Comparison of ENCODE assay signal across 17 cellular contexts in the genomic region with DNA sequence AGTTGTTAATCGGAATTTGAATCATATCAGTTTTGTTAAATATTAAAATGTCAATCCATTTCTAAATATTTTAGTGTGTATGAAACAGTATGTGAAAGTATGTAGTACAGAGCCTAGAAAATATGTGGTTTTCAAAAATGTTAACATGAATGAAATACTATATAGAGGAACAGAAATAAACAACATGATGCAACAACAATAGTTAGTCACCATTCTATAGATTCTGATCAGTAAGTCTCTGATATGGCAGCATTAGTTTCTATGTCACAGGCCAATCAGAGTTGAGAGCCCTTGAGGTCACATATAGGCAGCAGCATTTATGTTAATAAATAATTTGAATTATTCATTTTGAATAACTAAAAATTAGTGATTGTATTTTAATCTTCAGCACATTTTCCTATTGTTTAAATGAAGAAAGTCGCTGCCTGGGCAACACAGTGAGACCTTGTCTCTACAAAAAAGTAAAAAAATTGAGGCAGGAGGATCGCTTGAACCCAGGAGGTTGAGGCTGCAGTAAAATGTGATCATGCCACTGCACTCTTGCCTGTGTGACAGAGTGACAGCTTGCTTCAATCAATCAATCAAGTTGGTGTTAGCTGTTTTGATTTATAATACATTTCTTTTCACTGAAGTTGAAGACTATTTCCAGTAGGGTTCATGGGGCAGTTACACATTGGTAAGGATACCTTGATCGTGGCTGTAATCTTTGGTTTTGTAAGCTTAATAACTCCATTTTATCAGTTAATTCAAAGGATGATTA. TPM values are rescaled to one million over a fixed set of nuclear protein-coding genes. Genes with fewer than 3 reads are reported as not detected.
DNase-seq lines count a peak whose midpoint lies in the region; ATAC-seq, FAIRE-seq and TF ChIP-seq lines count a peak whose summit lies in the region.
"Had no signal": no experiment of that assay in that cellular context is flagged by ENCODE, and none has a peak within 500 bp of the region (broad histone marks: within the 10 kb centered on the region; RNA-seq: fewer than 3 reads in every experiment).

No MANE protein-coding gene starts in this region.

- ATAC-seq in K562 = peak; percentile 31; the same call in 1 of the 3 replicates
- ATAC-seq in HG03571 (IDR thresholded peaks at IDR 0.05; ENCODE audit: unreplicated experiment) = no peak
- ATAC-seq: CD8-positive, alpha-beta T cell had no signal

- no peak for TF ChIP-seq POLR2A in K562 (conservative IDR thresholded peaks at IDR 0.05)

- H2AFZ ChIP-seq in MM.1S (ENCODE audit: low read length) (0 out of 2 replicates have a peak overlapping the region, but pooled peaks have one; percentile 7), K562 (ENCODE audit: low read depth, low read length) (peak overlapping the region; percentile 72), neuronal stem cell (ENCODE audit: low read length) (peak overlapping the region; percentile 46)
- H2AFZ ChIP-seq: GM23248 had no signal

- in situ Hi-C loops in K562 (cut with MboI) = no loop called here

- H3K4me1 ChIP-seq in MM.1S (ENCODE audit: low read length) = no peaks in the 10 kb centered on the region
- peaks cover 0 to 26% of the 10 kb centered on the region in 2 experiments; a peak in 3 of 5 replicates for H3K4me1 ChIP-seq in K562 (replicated peaks in 1 of 2; ENCODE audit: control insufficient read depth in 2 of 2, insufficient read depth in 2 of 2, low read length in 2 of 2)
- peaks cover 0 to 18% of the 10 kb centered on the region in 2 donors for H3K4me1 ChIP-seq in neuronal stem cell (ENCODE audit: control insufficient read depth in 2 of 2, insufficient read depth in 1 of 2, low read depth in 1 of 2, low read length in 2 of 2)
- H3K4me1 ChIP-seq in mesendoderm (ENCODE audit: control insufficient read depth, low read depth, low read length) = no peaks in the 10 kb centered on the region
- H3K4me1 ChIP-seq: Caco-2 had no signal

- POLR2A ChIA-PET in HEK293T (lab: Yijun Ruan, JAX) (no interaction called here), K562 (lab: Yijun Ruan, JAX) (interaction anchor here (0.6 to 1.6 kb wide), 3 partner anchors 10 to 21 kb away, joined by 3 to 9 read pairs (median 3); a partner anchor contains a TSS)

- TF ChIP-seq CTCF in MM.1S (IDR thresholded peaks at IDR 0.05; ENCODE audit: low read length) (no peak), K562 (IDR thresholded peaks at IDR 0.05 in 2 of 3, conservative IDR thresholded peaks at IDR 0.05 in 1 of 3; ENCODE audit: insufficient read depth in 2 of 3, low read depth in 1 of 3, low read length in 3 of 3) (no peak)

- intact Hi-C loops in K562 (cut with micrococcal nuclease) = no loop called here

- H3K9me3 ChIP-seq in MM.1S (replicated peaks; ENCODE audit: insufficient read depth, low read length) = no peaks in the 10 kb centered on the region
- no peaks in the 10 kb centered on the region for H3K9me3 ChIP-seq in K562 (replicated peaks; ENCODE audit: control insufficient read depth, insufficient read depth, low read depth, low read length)
- H3K9me3 ChIP-seq in neuronal stem cell (replicated peaks in 1 of 2; ENCODE audit: control insufficient read depth in 2 of 2, insufficient read depth in 1 of 2, low read depth in 1 of 2, low read length in 2 of 2) = no peaks in the 10 kb centered on the region
- H3K9me3 ChIP-seq: Caco-2 had no signal

- DNase-seq in HEK293T (ENCODE audit: extremely low spot score) (no peak), MM.1S (no peak), K562 (ENCODE audit: extremely low read depth in 1 of 4, low spot score in 3 of 4) (no peak), neuronal stem cell (ENCODE audit: low spot score) (no peak), mesendoderm (no peak)
- DNase-seq in stimulated activated naive CD4-positive, alpha-beta T cell (lab: John Stamatoyannopoulos, UW) = no peak
- DNase-seq: Caco-2; CD4-positive, CD25-positive, alpha-beta regulatory T cell; CD8-positive, alpha-beta T cell; DMS153; DND-41; GM23248; H9 had no signal

- H3K9me2 ChIP-seq in MM.1S (replicated peaks; ENCODE audit: insufficient read depth, low read length) = no peaks in the 10 kb centered on the region

- no peak overlapping the region for H2BK120ac ChIP-seq in neuronal stem cell (ENCODE audit: low read depth, low read length)
- H2BK120ac ChIP-seq in mesendoderm (ENCODE audit: low read depth, low read length) = no peak overlapping the region

- BruUV-seq in K562 (replicated peaks; lab: Mats Ljungman, UMichigan) = no TSS peak

- H2BK5ac ChIP-seq in neuronal stem cell (ENCODE audit: low read length) (no peak overlapping the region), mesendoderm (ENCODE audit: low read length) (no peak overlapping the region)

- H3K27ac ChIP-seq in MM.1S (ENCODE audit: low read length) (no peak overlapping the region), K562 (ENCODE audit: extremely low read depth, low read depth, low read length) (no peak overlapping the region), neuronal stem cell (replicated peaks; ENCODE audit: low read length) (no peak overlapping the region), mesendoderm (ENCODE audit: low read depth, low read length) (no peak overlapping the region)
- H3K27ac ChIP-seq: C4-2B, GM23248 had no signal

- H2AK5ac ChIP-seq in neuronal stem cell (ENCODE audit: low read depth, low read length) = no peak overlapping the region
- H2AK5ac ChIP-seq in mesendoderm (ENCODE audit: low read length) = no peak overlapping the region

- no peak overlapping the region for H3K18ac ChIP-seq in neuronal stem cell (ENCODE audit: low read length)
- no peak overlapping the region for H3K18ac ChIP-seq in mesendoderm (ENCODE audit: low read length)

- no peak for TF ChIP-seq RAD21 in K562 (CRISPR knock-in tag; conservative IDR thresholded peaks at IDR 0.05 in 1 of 2, IDR thresholded peaks at IDR 0.05 in 1 of 2)

- H4K20me1 ChIP-seq in MM.1S (ENCODE audit: insufficient read depth, low read length) = no peaks in the 10 kb centered on the region
- no peaks in the 10 kb centered on the region for H4K20me1 ChIP-seq in K562 (replicated peaks; ENCODE audit: control insufficient read depth, insufficient read depth, low read length)

- no peak overlapping the region for H3K4ac ChIP-seq in neuronal stem cell (ENCODE audit: low read length)
- H3K4ac ChIP-seq in mesendoderm (ENCODE audit: low read depth, low read length) = no peak overlapping the region

- H3K9me1 ChIP-seq in K562 (ENCODE audit: control insufficient read depth, insufficient read depth, low read length) = no peaks in the 10 kb centered on the region

- H3K4me2 ChIP-seq in MM.1S (ENCODE audit: low read depth, low read length) (no peak overlapping the region), K562 (ENCODE audit: insufficient read depth, low read length) (no peak overlapping the region), neuronal stem cell (ENCODE audit: insufficient read depth, low read length, poor library complexity, severe bottlenecking) (no peak overlapping the region), mesendoderm (ENCODE audit: low read length) (no peak overlapping the region)

- H2BK15ac ChIP-seq in neuronal stem cell (ENCODE audit: low read length) = no peak overlapping the region
- no peak overlapping the region for H2BK15ac ChIP-seq in mesendoderm (replicated peaks; ENCODE audit: low read depth)

- no peak overlapping the region for H4K5ac ChIP-seq in mesendoderm (ENCODE audit: low read length)

- FAIRE-seq in K562 (lab: Jason Lieb, UNC) = no peak
- FAIRE-seq: G401.6, GM12892 had no signal

- TF ChIP-seq EP300 in K562 (IDR thresholded peaks at IDR 0.05; ENCODE audit: low read length) = no peak

- H3K4me3 ChIP-seq in MM.1S (ENCODE audit: low read length) (no peak overlapping the region), K562 (no peak overlapping the region), neuronal stem cell (ENCODE audit: low read length in 2 of 2) (no peak overlapping the region), mesendoderm (ENCODE audit: low read length) (no peak overlapping the region)
- H3K4me3 ChIP-seq: GM23248 had no signal

- H4K8ac ChIP-seq in neuronal stem cell (ENCODE audit: low read depth, low read length) = no peak overlapping the region
- no peak overlapping the region for H4K8ac ChIP-seq in mesendoderm (ENCODE audit: low read depth, low read length)

- H3K23ac ChIP-seq in neuronal stem cell (ENCODE audit: low read depth, low read length, poor library complexity) (no peak overlapping the region), mesendoderm (ENCODE audit: low read length) (no peak overlapping the region)

- no peaks in the 10 kb centered on the region for H3F3A ChIP-seq in MM.1S (ENCODE audit: insufficient read depth, low read length)

- H3K14ac ChIP-seq in neuronal stem cell (ENCODE audit: low read length) = no peak overlapping the region

- CTCF ChIA-PET in HEK293T (lab: Yijun Ruan, JAX) (no interaction called here), K562 (lab: Yijun Ruan, JAX; ENCODE audit: low intra/inter-chr PET ratio) (no interaction called here)

- no peaks in the 10 kb centered on the region for H3K79me2 ChIP-seq in MM.1S (ENCODE audit: low read length)
- H3K79me2 ChIP-seq in K562 (ENCODE audit: control insufficient read depth, insufficient read depth, low read length) = no peaks in the 10 kb centered on the region
- no peaks in the 10 kb centered on the region for H3K79me2 ChIP-seq in mesendoderm (ENCODE audit: control insufficient read depth, insufficient read depth, low read length)

- H2BK12ac ChIP-seq in neuronal stem cell (ENCODE audit: low read length) = no peak overlapping the region

- no peak overlapping the region for H3K56ac ChIP-seq in mesendoderm (ENCODE audit: low read length)

- no peaks in the 10 kb centered on the region for H3K36me3 ChIP-seq in MM.1S (replicated peaks; ENCODE audit: insufficient read depth, low read length)
- H3K36me3 ChIP-seq in K562 (ENCODE audit: control insufficient read depth, insufficient read depth, low read length) = no peaks in the 10 kb centered on the region
- H3K36me3 ChIP-seq in neuronal stem cell (replicated peaks in 1 of 2; ENCODE audit: control insufficient read depth in 2 of 2, insufficient read depth in 2 of 2, low read length in 2 of 2) = no peaks in the 10 kb centered on the region
- H3K36me3 ChIP-seq in mesendoderm (ENCODE audit: control insufficient read depth, insufficient read depth, low read length) = no peaks in the 10 kb centered on the region

- no peaks in the 10 kb centered on the region for H3K79me1 ChIP-seq in neuronal stem cell (ENCODE audit: low read depth, low read length)
- H3K79me1 ChIP-seq in mesendoderm (ENCODE audit: low read length) = no peaks in the 10 kb centered on the region

- no peak overlapping the region for H4K91ac ChIP-seq in neuronal stem cell (ENCODE audit: low read depth, low read length, poor library complexity)

- no peak overlapping the region for H3K9ac ChIP-seq in MM.1S (ENCODE audit: low read length)
- no peak overlapping the region for H3K9ac ChIP-seq in K562 (ENCODE audit: insufficient read depth in 1 of 2, low read depth in 2 of 2, low read length in 2 of 2)
- no peak overlapping the region for H3K9ac ChIP-seq in neuronal stem cell (ENCODE audit: low read depth, low read length, poor library complexity)
- no peak overlapping the region for H3K9ac ChIP-seq in mesendoderm (ENCODE audit: low read length)
- H3K9ac ChIP-seq: GM23248 had no signal

- 50% methylated on average over 4 of the region's 4 CpGs for WGBS in K562 (ENCODE audit: insufficient coverage, low coverage, missing lambda C conversion rate)
- no CpG with 5 or more reads among the region's 4 CpGs for WGBS in neuronal stem cell (ENCODE audit: extremely low coverage in 2 of 2, insufficient read length in 2 of 2, insufficient replicate concordance in 1 of 2), 2 donors
- 100% methylated on average over 1 of the region's 4 CpGs for WGBS in mesendoderm (ENCODE audit: extremely low coverage, insufficient coverage, low lambda C conversion rate)

- no peaks in the 10 kb centered on the region for H3K27me3 ChIP-seq in MM.1S (replicated peaks; ENCODE audit: insufficient read depth, low read length)
- no peaks in the 10 kb centered on the region for H3K27me3 ChIP-seq in K562 (ENCODE audit: control insufficient read depth in 2 of 2, insufficient read depth in 2 of 2, low read length in 2 of 2)
- no peaks in the 10 kb centered on the region for H3K27me3 ChIP-seq in neuronal stem cell (ENCODE audit: control insufficient read depth in 3 of 3, insufficient read depth in 3 of 3, low read depth in 1 of 3, low read length in 3 of 3)
- no peaks in the 10 kb centered on the region for H3K27me3 ChIP-seq in mesendoderm (ENCODE audit: insufficient read depth, low read length, poor library complexity)

RNA-seq across cellular contexts. Expression of a gene that starts 11.5 kb away (rescaled TPM):
- 22.3 and 75.1 TPM in 2 replicates for total RNA-seq in K562 (2011; cell fraction: chromatin; rRNA removed; ENCODE audit: low replicate concordance)
- total RNA-seq in K562 (2011; cell fraction: nucleolus; rRNA removed) = 9.3 and 14.2 TPM in 2 replicates
- total RNA-seq in K562 (2011; cell fraction: nucleoplasm; rRNA removed) = 28.4 and 48.1 TPM in 2 replicates
- total RNA-seq in K562 (2014; rRNA removed) (23.3 and 25.2 TPM in 2 replicates), K562 (2014; rRNA removed; fragmentation: Illumina TruSeq; extraction: Trizol) (48.9 and 56.3 TPM in 2 replicates), K562 (2015; rRNA removed; fragmentation: Illumina TruSeq; extraction: Trizol) (47.4 and 49.2 TPM in 2 replicates), K562 (2021) (33.2 and 34.8 TPM in 2 replicates)
- polyA plus RNA-seq in K562 (2011; rRNA removed) (46.7 and 60.9 TPM in 2 replicates), K562 (2014; fragmentation: Illumina TruSeq; extraction: Trizol) (36.9 and 45.2 TPM in 2 replicates), K562 (2014; fragmentation: Nextera tagmentation; extraction: Ambion mirVana) (10 to 100 TPM; 13.4 to 13.8 TPM), K562 (2014; rRNA removed) (29.9 and 34.8 TPM in 2 replicates)
- 16.7 and 25.3 TPM in 2 replicates for polyA plus RNA-seq in K562 (2011; cell fraction: cytosol; rRNA removed)
- polyA plus RNA-seq in K562 (2011; cell fraction: nucleus; rRNA removed) = 61.7 and 83.1 TPM in 2 replicates
- polyA plus RNA-seq in K562 (2012) = 25.5 and 26.3 TPM in 2 replicates
- polyA minus RNA-seq in K562 (2011; rRNA and poly(A)+ RNA removed) = 63.0 and 70.9 TPM in 2 replicates
- 18.9 and 26.1 TPM in 2 replicates for polyA minus RNA-seq in K562 (2011; cell fraction: cytosol; rRNA and poly(A)+ RNA removed)
- polyA minus RNA-seq in K562 (2011; cell fraction: nucleus; rRNA and poly(A)+ RNA removed) = 47.1 and 74.0 TPM in 2 replicates
- polyA plus RNA-seq in neuronal stem cell (2013, experiment 1 of 2) = 40.4 TPM
- 40.3 TPM for polyA plus RNA-seq in neuronal stem cell (2013, experiment 2 of 2)
- polyA plus RNA-seq in mesendoderm (2013, experiment 1 of 2) = 27.5 TPM
- 27.8 TPM for polyA plus RNA-seq in mesendoderm (2013, experiment 2 of 2)

Comparison
In these comparisons a context has a peak if more than half of its experiments do, and no peak if none do; other contexts are left out.
1. H2AFZ ChIP-seq: peak in every context shown above with its lines; median percentile 72 in K562; 46 in neuronal stem cell; 7 in MM.1S.